In genomic region chr12:49823350-49823749, GRCh38 we compare ENCODE assay signal across 23 cellular contexts.
"Had no signal": no experiment of that assay in that cellular context is flagged by ENCODE, and none has a peak within 500 bp of the region (broad histone marks: within the 10 kb centered on the region; RNA-seq: fewer than 3 reads in every experiment).

No MANE protein-coding gene starts in this region.

- H3K4me3 Mint-ChIP-seq: activated B cell treated with CpG ODN at 0.5 μM for 24 hours; activated CD4-positive, alpha-beta T cell treated with anti-CD3 and anti-CD28 coated beads, Interleukin-2, amount 10 ng/mL, durations not matched to agents 24 days and 14 days; activated CD8-positive, alpha-beta memory T cell treated with anti-CD3 and anti-CD28 coated beads, Interleukin-2, amount 10 ng/mL, durations not matched to agents 7 days and 5 days; activated naive CD8-positive, alpha-beta T cell treated with anti-CD3 and anti-CD28 coated beads, Interleukin-2, amount 50 U/mL, for 24 hours; activated T-cell treated with anti-CD3 and anti-CD28 coated beads, Interleukin-2, amount 50 U/mL, for 4 hours; T-helper 1 cell treated with Interleukin-12 subunit alpha and Interleukin-12 subunit beta and Interleukin-4 antibody, amounts not matched to agents 30 μg/mL and 1 μg/mL, for 36 hours had no signal

- DNase-seq: activated B cell treated with CpG ODN at 0.5 μM for 24 hours; activated CD4-positive, alpha-beta T cell treated with anti-CD3 and anti-CD28 coated beads for 1 hour; activated CD4-positive, alpha-beta T cell treated with anti-CD3 and anti-CD28 coated beads, Interleukin-2, amount 10 ng/mL, durations not matched to agents 24 days and 14 days; activated CD4-positive, alpha-beta T cell treated with anti-CD3 and anti-CD28 coated beads, Interleukin-2, amount 50 U/mL, for 48 hours; activated CD8-positive, alpha-beta memory T cell treated with anti-CD3 and anti-CD28 coated beads, Interleukin-2, amount 10 ng/mL, durations not matched to agents 7 days and 5 days; activated effector memory CD4-positive, alpha-beta T cell treated with anti-CD3 and anti-CD28 coated beads, Interleukin-2, amount 50 U/mL, for 16 hours; activated naive CD4-positive, alpha-beta T cell treated with Interleukin-2 at 50 U/mL for 16 hours; activated naive CD8-positive, alpha-beta T cell treated with anti-CD3 and anti-CD28 coated beads, Interleukin-2, amount 50 U/mL, for 24 hours; activated T-cell treated with anti-CD3 and anti-CD28 coated beads, Interleukin-2, amount 50 U/mL, for 4 hours; amygdala; MG63; NCI-H146; NCI-H187 treated with DMSO at 0.1 percent for 48 hours; NCI-H2081 treated with DMSO at 0.1 percent for 48 hours; NCI-H446; NCI-H524; Peyer's patch; SHP77; SW 1271 had no signal

- H3K36me3 Mint-ChIP-seq: activated CD8-positive, alpha-beta memory T cell treated with anti-CD3 and anti-CD28 coated beads, Interleukin-2, amount 10 ng/mL, durations not matched to agents 7 days and 5 days had no signal

- H3K27ac Mint-ChIP-seq: activated B cell treated with CpG ODN at 0.5 μM for 24 hours; activated CD4-positive, alpha-beta T cell treated with anti-CD3 and anti-CD28 coated beads, Interleukin-2, amount 10 ng/mL, durations not matched to agents 24 days and 14 days; activated CD8-positive, alpha-beta memory T cell treated with anti-CD3 and anti-CD28 coated beads, Interleukin-2, amount 10 ng/mL, durations not matched to agents 7 days and 5 days; activated naive CD4-positive, alpha-beta T cell treated with anti-CD3 and anti-CD28 coated beads, Interleukin-2, amount 50 U/mL, for 72 hours; activated naive CD8-positive, alpha-beta T cell treated with anti-CD3 and anti-CD28 coated beads, Interleukin-2, amount 50 U/mL, for 24 hours; T-helper 1 cell treated with Interleukin-12 subunit alpha and Interleukin-12 subunit beta and Interleukin-4 antibody, amounts not matched to agents 30 μg/mL and 1 μg/mL, for 36 hours had no signal

- ATAC-seq: activated CD8-positive, alpha-beta memory T cell treated with anti-CD3 and anti-CD28 coated beads, Interleukin-2, amount 10 ng/mL, durations not matched to agents 7 days and 5 days; activated naive CD4-positive, alpha-beta T cell treated with anti-CD3 and anti-CD28 coated beads, Interleukin-2, amount 50 U/mL, for 72 hours; activated naive CD8-positive, alpha-beta T cell treated with anti-CD3 and anti-CD28 coated beads, Interleukin-2, amount 50 U/mL, for 24 hours; activated T-cell treated with anti-CD3 and anti-CD28 coated beads, Interleukin-2, amount 50 U/mL, for 4 hours; SK-N-SH treated with all-trans-retinoic acid at 6 μM for 48 hours had no signal

- H3K27me3 Mint-ChIP-seq: activated B cell treated with CpG ODN at 0.5 μM for 24 hours; activated naive CD8-positive, alpha-beta T cell treated with anti-CD3 and anti-CD28 coated beads, Interleukin-2, amount 50 U/mL, for 24 hours; brain had no signal

- H3K9me3 Mint-ChIP-seq: activated B cell treated with CpG ODN at 0.5 μM for 24 hours; activated CD4-positive, alpha-beta T cell treated with anti-CD3 and anti-CD28 coated beads, Interleukin-2, amount 10 ng/mL, durations not matched to agents 24 days and 14 days; activated naive CD4-positive, alpha-beta T cell treated with anti-CD3 and anti-CD28 coated beads, Interleukin-2, amount 50 U/mL, for 72 hours; activated naive CD8-positive, alpha-beta T cell treated with anti-CD3 and anti-CD28 coated beads, Interleukin-2, amount 50 U/mL, for 24 hours; activated T-cell treated with anti-CD3 and anti-CD28 coated beads, Interleukin-2, amount 50 U/mL, for 4 hours; brain; T-helper 1 cell treated with Interleukin-12 subunit alpha and Interleukin-12 subunit beta and Interleukin-4 antibody, amounts not matched to agents 30 μg/mL and 1 μg/mL, for 36 hours had no signal
